10 cellular contexts compared by ENCODE assay signal in genomic region chr3:52237006-52237658, GRCh38. TPM values are rescaled to one million over a fixed set of nuclear protein-coding genes. Genes with fewer than 3 reads are reported as not detected.
DNase-seq lines count a peak whose midpoint lies in the region; ATAC-seq and TF ChIP-seq lines count a peak whose summit lies in the region.
"Had no signal": no experiment of that assay in that cellular context is flagged by ENCODE, and none has a peak within 500 bp of the region (broad histone marks: within the 10 kb centered on the region; RNA-seq: fewer than 3 reads in every experiment).

No MANE protein-coding gene starts in this region.

- no peak for TF ChIP-seq CTCF in AG04450 (IDR thresholded peaks at IDR 0.05; ENCODE audit: low read depth, low read length)
- TF ChIP-seq CTCF in colonic mucosa (IDR thresholded peaks at IDR 0.05), result no peak
- TF ChIP-seq CTCF in WERI-Rb-1 (IDR thresholded peaks at IDR 0.05; ENCODE audit: low read depth, low read length), result no peak

- no peaks in the 10 kb centered on the region for H3K27me3 Mint-ChIP-seq in naive thymus-derived CD8-positive, alpha-beta T cell

- peaks cover 11% of the 10 kb centered on the region for H3K4me1 ChIP-seq in colonic mucosa

- peaks cover 0 to 29% (median 0%) of the 10 kb centered on the region in 3 donors for H3K36me3 Mint-ChIP-seq in naive thymus-derived CD8-positive, alpha-beta T cell

- ATAC-seq in naive thymus-derived CD8-positive, alpha-beta T cell, result no peak

- CTCF ChIA-PET in AG04450 (lab: Charles Lee), result interaction anchor here (0.9 to 4.8 kb wide), 7 partner anchors 10 to 102 kb away, joined by 3 to 52 read pairs (median 4); no protein-coding TSS in a partner anchor

- POLR2A ChIA-PET in AG04450 (lab: Yijun Ruan, JAX), result interaction anchor here (1.2 to 2.3 kb wide), 6 partner anchors 9 to 82 kb away, joined by 3 to 14 read pairs (median 6); partner anchors contain the start of genes GLYCTK, POC1A, PPM1M and WDR82
- POLR2A ChIA-PET in naive thymus-derived CD8-positive, alpha-beta T cell (lab: Charles Lee), result interaction anchor here (1.1 to 58.8 kb wide), 5 partner anchors 0 to 217 kb away, joined by 3 to 1841 read pairs (median 1452); partner anchors contain the start of genes GLYCTK, PPM1M, TLR9 and TNNC1

- peak overlapping the region; percentile 70 to 99 (median 96) for H3K4me3 Mint-ChIP-seq in naive thymus-derived CD8-positive, alpha-beta T cell

- H3K27ac Mint-ChIP-seq in naive thymus-derived CD8-positive, alpha-beta T cell, result peak overlapping the region in 9 of 10 donors; percentile 35 to 88 (median 67)

- no peaks in the 10 kb centered on the region; the same call in 1 of the 2 replicates for H3K9me3 ChIP-seq in AG04450 (ENCODE audit: control insufficient read depth, insufficient read depth, low read length)
- no peaks in the 10 kb centered on the region for H3K9me3 ChIP-seq in KOPT-K1 (ENCODE audit: insufficient read depth, low read length, poor library complexity, severe bottlenecking)
- no peaks in the 10 kb centered on the region for H3K9me3 ChIP-seq in colonic mucosa
- H3K9me3 ChIP-seq in WERI-Rb-1 (ENCODE audit: severe bottlenecking), result no peaks in the 10 kb centered on the region

- H3K27ac ChIP-seq in AG04450 (ENCODE audit: low read depth, low read length) (peak overlapping the region; percentile 99), KOPT-K1 (ENCODE audit: low read depth, low read length, poor library complexity, severe bottlenecking) (peak overlapping the region; percentile 22), colonic mucosa (peak overlapping the region; percentile 91), WERI-Rb-1 (no peak overlapping the region)

- DNase-seq in AG04450 (ENCODE audit: low read depth, low spot score) (no peak), colonic mucosa (no peak), DMS114 treated with DMSO at 0.1 percent for 48 hours (lab: John Stamatoyannopoulos, UW; ENCODE audit: unreplicated experiment) (no peak), WERI-Rb-1 (no peak)
- DNase-seq in naive thymus-derived CD8-positive, alpha-beta T cell, result peak in 1 of 10 donors; percentile 54
- no peak for DNase-seq in activated effector memory CD4-positive, alpha-beta T cell treated with Interleukin-2 at 50 U/mL for 16 hours
- no peak for DNase-seq in stimulated activated CD8-positive, alpha-beta memory T cell treated with anti-CD3 and anti-CD28 coated beads, Interleukin-4, amount 100 ng/mL, for 48 hours
- DNase-seq: effector CD8-positive, alpha-beta T cell; NCI-H2081 treated with DMSO at 0.1 percent for 48 hours had no signal

- H3K4me3 ChIP-seq in AG04450 (ENCODE audit: low read depth, low read length), result peak overlapping the region; percentile 96
- peak overlapping the region; percentile 95 for H3K4me3 ChIP-seq in colonic mucosa
- no peak overlapping the region for H3K4me3 ChIP-seq in WERI-Rb-1 (ENCODE audit: low read depth, low read length)

- peak overlapping the region; percentile 26 to 90 for H3K9ac ChIP-seq in colonic mucosa (ENCODE audit: low read depth in 2 of 2, low read length in 2 of 2)

- H3K9me3 Mint-ChIP-seq in naive thymus-derived CD8-positive, alpha-beta T cell, result no peaks in the 10 kb centered on the region

- peaks cover 36 to 89% (median 88%) of the 10 kb centered on the region in 4 donors for H3K4me1 Mint-ChIP-seq in naive thymus-derived CD8-positive, alpha-beta T cell

- intact Hi-C loops in colonic mucosa (cut with DNase I), result loop anchor here (5.0 kb wide), 1 partner anchor 35 kb away; no protein-coding TSS in a partner anchor

- no peaks in the 10 kb centered on the region for H3K27me3 ChIP-seq in AG04450 (ENCODE audit: control insufficient read depth, insufficient read depth, low read length)
- no peaks in the 10 kb centered on the region for H3K27me3 ChIP-seq in colonic mucosa
- no peaks in the 10 kb centered on the region for H3K27me3 ChIP-seq in WERI-Rb-1 (ENCODE audit: insufficient read depth, low read depth, severe bottlenecking)

- H3K36me3 ChIP-seq in KOPT-K1 (ENCODE audit: insufficient read depth, low read length) (peaks cover 35% of the 10 kb centered on the region), colonic mucosa (no peaks in the 10 kb centered on the region), WERI-Rb-1 (no peaks in the 10 kb centered on the region)

RNA-seq across cellular contexts. Expression of gene TWF2, which starts 1.8 kb away (rescaled TPM):
- polyA plus RNA-seq in AG04450 (2011; rRNA removed), result 96.6 and 128 TPM in 2 replicates
- polyA minus RNA-seq in AG04450 (2011; rRNA and poly(A)+ RNA removed), result 61.0 and 91.5 TPM in 2 replicates
- 10 to 100 TPM; 44.2 to 45.0 TPM for total RNA-seq in colonic mucosa
- total RNA-seq in naive thymus-derived CD8-positive, alpha-beta T cell, result 10 to 100 TPM; 77.2 to 77.6 TPM
- polyA plus RNA-seq in naive thymus-derived CD8-positive, alpha-beta T cell, result 100 to 1,000 TPM; 112 to 171 (median 142) TPM

RNA-seq across cellular contexts. Expression of gene PPM1M, which starts 8.4 kb away (rescaled TPM):
- 29.2 and 34.4 TPM in 2 replicates for polyA plus RNA-seq in AG04450 (2011; rRNA removed)
- 26.5 and 33.5 TPM in 2 replicates for polyA minus RNA-seq in AG04450 (2011; rRNA and poly(A)+ RNA removed)
- 1 to 10 TPM; 5.4 to 8.1 TPM for total RNA-seq in colonic mucosa
- total RNA-seq in naive thymus-derived CD8-positive, alpha-beta T cell, result 100 to 1,000 TPM; 108 to 114 TPM
- polyA plus RNA-seq in naive thymus-derived CD8-positive, alpha-beta T cell, result 100 to 1,000 TPM in 2 of 3 donors, 10 to 100 TPM in 1; 68.0 to 172 (median 106) TPM

RNA-seq across cellular contexts. Expression of gene TLR9, which starts 11.7 kb away (rescaled TPM):
- polyA plus RNA-seq in AG04450 (2011; rRNA removed), result 0.02 and 0.05 TPM in 2 replicates
- not detected in 2 replicates for polyA minus RNA-seq in AG04450 (2011; rRNA and poly(A)+ RNA removed)
- total RNA-seq in colonic mucosa, result under 1 TPM; 0.25 to 0.27 TPM
- 1 to 10 TPM; 2.4 to 2.8 TPM for total RNA-seq in naive thymus-derived CD8-positive, alpha-beta T cell
- not detected for polyA plus RNA-seq in naive thymus-derived CD8-positive, alpha-beta T cell

RNA-seq across cellular contexts. Expression of gene ALAS1, which starts 39.2 kb away (rescaled TPM):
- polyA plus RNA-seq in AG04450 (2011; rRNA removed), result 61.4 and 61.7 TPM in 2 replicates
- polyA minus RNA-seq in AG04450 (2011; rRNA and poly(A)+ RNA removed), result 63.9 and 85.0 TPM in 2 replicates
- 100 to 1,000 TPM in 1 of 2 donors, 10 to 100 TPM in 1; 90.6 to 103 TPM for total RNA-seq in colonic mucosa
- total RNA-seq in naive thymus-derived CD8-positive, alpha-beta T cell, result 10 to 100 TPM; 16.2 to 18.8 TPM
- 10 to 100 TPM; 14.7 to 28.9 (median 18.5) TPM for polyA plus RNA-seq in naive thymus-derived CD8-positive, alpha-beta T cell

RNA-seq across cellular contexts. Expression of gene WDR82, which starts 41.3 kb away (rescaled TPM):
- polyA plus RNA-seq in AG04450 (2011; rRNA removed), result 69.2 and 77.6 TPM in 2 replicates
- 62.2 and 73.6 TPM in 2 replicates for polyA minus RNA-seq in AG04450 (2011; rRNA and poly(A)+ RNA removed)
- total RNA-seq in colonic mucosa, result 10 to 100 TPM; 65.7 to 67.0 TPM
- total RNA-seq in naive thymus-derived CD8-positive, alpha-beta T cell, result 100 to 1,000 TPM; 190 to 191 TPM
- 100 to 1,000 TPM; 136 to 172 (median 146) TPM for polyA plus RNA-seq in naive thymus-derived CD8-positive, alpha-beta T cell

Comparison
In these comparisons a context has a peak if more than half of its experiments do, and no peak if none do; other contexts are left out.
1. RNA of gene PPM1M, which starts 8.4 kb away (total RNA-seq): 108 to 114 TPM in naive thymus-derived CD8-positive, alpha-beta T cell; 5.4 to 8.1 TPM in colonic mucosa; every median in the first group is over 10 times any median in the second.